12 cellular contexts compared by ENCODE assay signal in the genomic region with DNA sequence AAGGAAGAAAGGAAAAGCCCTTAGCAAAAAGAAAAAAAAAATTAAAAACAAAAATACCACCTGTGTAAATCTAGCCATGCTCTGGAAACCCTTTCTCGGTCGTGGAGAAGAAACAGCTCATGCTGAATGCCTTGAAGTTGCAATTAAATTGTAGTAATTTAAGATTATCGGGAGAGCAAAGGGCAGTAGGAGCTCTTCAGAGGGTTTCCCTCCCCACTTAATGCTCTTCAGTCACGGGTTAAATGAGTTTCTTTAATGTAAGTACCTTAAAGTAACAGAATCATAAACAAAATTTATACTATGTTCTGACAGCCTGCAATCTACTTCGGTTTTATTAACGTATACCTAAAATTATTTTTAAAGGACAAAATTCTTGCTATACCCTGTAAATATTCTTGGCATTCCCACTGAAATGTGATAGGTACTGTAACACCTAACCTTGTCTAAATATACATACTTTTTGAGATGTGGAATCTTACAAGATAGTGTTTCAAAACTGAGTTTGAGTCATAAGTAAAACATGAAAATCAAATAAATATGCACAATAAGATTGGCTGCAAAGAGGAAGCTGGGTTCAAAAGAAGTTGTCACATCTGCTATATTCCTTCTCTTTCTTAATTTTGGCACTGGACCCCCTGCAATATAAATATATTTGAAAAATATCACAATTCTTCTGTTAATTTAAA. TPM values are rescaled to one million over a fixed set of nuclear protein-coding genes. Genes with fewer than 3 reads are reported as not detected.
A peak's percentile ranks its signal among the peaks of the same experiment; 100 is the strongest.
DNase-seq lines count a peak whose midpoint lies in the region; ATAC-seq and TF ChIP-seq lines count a peak whose summit lies in the region.
"Had no signal": no experiment of that assay in that cellular context is flagged by ENCODE, and none has a peak within 500 bp of the region (broad histone marks: within the 10 kb centered on the region; RNA-seq: fewer than 3 reads in every experiment).

No MANE protein-coding gene starts in this region.

- H3K27ac Mint-ChIP-seq in CD14-positive monocyte: peak overlapping the region; percentile 47 to 85 (median 74)
- H3K27ac Mint-ChIP-seq in brain: peak overlapping the region in 1 of 5 experiments; percentile 46
- H3K27ac Mint-ChIP-seq in naive B cell: peak overlapping the region; percentile 62 to 86 (median 72)
- H3K27ac Mint-ChIP-seq in CD4-positive, alpha-beta memory T cell: no peak overlapping the region
- H3K27ac Mint-ChIP-seq: activated naive CD4-positive, alpha-beta T cell treated with anti-CD3 and anti-CD28 coated beads, Interleukin-2, amount 10 ng/mL, durations not matched to agents 7 days and 5 days had no signal

- H3K36me3 Mint-ChIP-seq in CD14-positive monocyte (peaks cover 8 to 18% of the 10 kb centered on the region in 2 donors), brain (no peaks in the 10 kb centered on the region), naive B cell (peaks cover 0 to 9% of the 10 kb centered on the region in 2 donors)
- H3K36me3 Mint-ChIP-seq in CD4-positive, alpha-beta memory T cell: peaks cover 10 to 15% of the 10 kb centered on the region in 2 donors

- H3K4me3 ChIP-seq in CD4-positive, alpha-beta memory T cell (ENCODE audit: low read length in 2 of 2): no peak overlapping the region
- no peak overlapping the region for H3K4me3 ChIP-seq in gastrocnemius medialis

- TF ChIP-seq CTCF in CD14-positive monocyte (IDR thresholded peaks at IDR 0.05): no peak
- no peak for TF ChIP-seq CTCF in brain (conservative IDR thresholded peaks at IDR 0.05)
- TF ChIP-seq CTCF in gastrocnemius medialis (IDR thresholded peaks at IDR 0.05 in 4 of 5, conservative IDR thresholded peaks at IDR 0.05 in 1 of 5): no peak

- DNase-seq in CD14-positive monocyte (ENCODE audit: low spot score): no peak
- peak; percentile 12 for DNase-seq in KBM-7
- no peak for DNase-seq in naive B cell
- no peak for DNase-seq in CD4-positive, alpha-beta memory T cell
- no peak for DNase-seq in effector CD4-positive, alpha-beta T cell
- no peak for DNase-seq in activated CD4-positive, alpha-beta T cell treated with anti-CD3 and anti-CD28 coated beads for 4 hours
- no peak for DNase-seq in gastrocnemius medialis
- DNase-seq: activated CD4-positive, alpha-beta T cell treated with anti-CD3 and anti-CD28 coated beads for 1 hour; activated naive CD4-positive, alpha-beta T cell treated with anti-CD3 and anti-CD28 coated beads, Interleukin-2, amount 10 ng/mL, durations not matched to agents 7 days and 5 days; NCI-H1092 treated with DMSO at 0.1 percent for 48 hours; RPMI8226 had no signal

- no peaks in the 10 kb centered on the region for H3K36me3 ChIP-seq in CD4-positive, alpha-beta memory T cell (ENCODE audit: insufficient read depth, low read length)
- no peaks in the 10 kb centered on the region for H3K36me3 ChIP-seq in gastrocnemius medialis

- in situ Hi-C loops in KBM-7 (cut with MboI; ENCODE audit: low pct_unique_long_range_greater_than_20kb, low sequenced_read_pairs) (no loop called here), gastrocnemius medialis (cut with MboI; ENCODE audit: low sequenced_read_pairs in 4 of 4) (loop anchor here in 2 of 4 donors (25.0 kb wide), 3 partner anchors 441 to 1041 kb away; no protein-coding TSS in a partner anchor)

- CTCF ChIA-PET in CD4-positive, alpha-beta memory T cell (lab: Charles Lee; ENCODE audit: partially characterized antibody): no interaction called here

- peaks cover 6% of the 10 kb centered on the region for H3K4me1 ChIP-seq in CD4-positive, alpha-beta memory T cell (ENCODE audit: insufficient read depth, low read length)
- peaks cover 19 to 28% of the 10 kb centered on the region in 2 donors for H3K4me1 ChIP-seq in gastrocnemius medialis

- H3K4me3 Mint-ChIP-seq in CD14-positive monocyte: peak overlapping the region in 1 of 2 donors; percentile 62
- peak overlapping the region; percentile 7 to 44 (median 12) for H3K4me3 Mint-ChIP-seq in brain
- H3K4me3 Mint-ChIP-seq in naive B cell: peak overlapping the region; percentile 76 to 100 (median 88)
- H3K4me3 Mint-ChIP-seq in CD4-positive, alpha-beta memory T cell: peak overlapping the region in 1 of 8 donors; percentile 59
- H3K4me3 Mint-ChIP-seq: activated naive CD4-positive, alpha-beta T cell treated with anti-CD3 and anti-CD28 coated beads, Interleukin-2, amount 10 ng/mL, durations not matched to agents 7 days and 5 days had no signal

- ATAC-seq in naive B cell (ENCODE audit: low read depth in 2 of 2): no peak
- ATAC-seq in gastrocnemius medialis: no peak

- H3K4me1 Mint-ChIP-seq in CD14-positive monocyte (peaks cover 51% of the 10 kb centered on the region), brain (peaks cover 59% of the 10 kb centered on the region), naive B cell (peaks cover 36 to 59% (median 47%) of the 10 kb centered on the region in 3 donors)
- peaks cover 4 to 19% (median 8%) of the 10 kb centered on the region in 4 donors for H3K4me1 Mint-ChIP-seq in CD4-positive, alpha-beta memory T cell

- no peaks in the 10 kb centered on the region for H3K27me3 ChIP-seq in CD4-positive, alpha-beta memory T cell (ENCODE audit: insufficient read depth, low read length)
- no peaks in the 10 kb centered on the region for H3K27me3 ChIP-seq in gastrocnemius medialis

- H3K9me3 Mint-ChIP-seq in CD14-positive monocyte (peaks cover 0 to 3% (median 0%) of the 10 kb centered on the region in 7 donors), brain (no peaks in the 10 kb centered on the region), naive B cell (no peaks in the 10 kb centered on the region)
- no peaks in the 10 kb centered on the region for H3K9me3 Mint-ChIP-seq in CD4-positive, alpha-beta memory T cell
- H3K9me3 Mint-ChIP-seq: activated naive CD4-positive, alpha-beta T cell treated with anti-CD3 and anti-CD28 coated beads, Interleukin-2, amount 10 ng/mL, durations not matched to agents 7 days and 5 days had no signal

- H3K27ac ChIP-seq in CD4-positive, alpha-beta memory T cell (ENCODE audit: low read depth, low read length): no peak overlapping the region
- H3K27ac ChIP-seq in gastrocnemius medialis: peak overlapping the region in 2 of 4 donors; percentile 14 to 22

- H3K27me3 Mint-ChIP-seq in CD14-positive monocyte (ENCODE audit: low read depth in 3 of 3) (no peaks in the 10 kb centered on the region), brain (peaks cover 33% of the 10 kb centered on the region), naive B cell (no peaks in the 10 kb centered on the region)
- H3K27me3 Mint-ChIP-seq in CD4-positive, alpha-beta memory T cell: no peaks in the 10 kb centered on the region

- intact Hi-C loops in CD14-positive monocyte (cut with micrococcal nuclease) (no loop called here), gastrocnemius medialis (cut with DNase I; ENCODE audit: low total_unique reads) (no loop called here)
- intact Hi-C loops in CD4-positive, alpha-beta memory T cell (cut with micrococcal nuclease): no loop called here

- H3K9me3 ChIP-seq in CD4-positive, alpha-beta memory T cell (ENCODE audit: control insufficient read depth in 1 of 2, low read length in 2 of 2): no peaks in the 10 kb centered on the region
- no peaks in the 10 kb centered on the region for H3K9me3 ChIP-seq in gastrocnemius medialis

- no peak for TF ChIP-seq POLR2A in gastrocnemius medialis (IDR thresholded peaks at IDR 0.05)

- POLR2A ChIA-PET in CD4-positive, alpha-beta memory T cell (lab: Charles Lee; ENCODE audit: partially characterized antibody): no interaction called here

RNA-seq across cellular contexts. Expression of a gene that starts 5.3 kb away (rescaled TPM):
- polyA plus RNA-seq in CD14-positive monocyte (10 to 100 TPM; 27.8 to 42.6 TPM), brain (ENCODE audit: insufficient read depth, low read depth, low replicate concordance) (7.7 TPM), naive B cell (ENCODE audit: low read depth in 6 of 6) (100 to 1,000 TPM; 441 to 620 (median 523) TPM)
- total RNA-seq in CD4-positive, alpha-beta memory T cell: 100 to 1,000 TPM; 290 to 348 TPM
- polyA plus RNA-seq in CD4-positive, alpha-beta memory T cell: 100 to 1,000 TPM; 189 to 267 TPM
- total RNA-seq in gastrocnemius medialis: 10 to 100 TPM; 13.2 to 46.6 (median 29.2) TPM

Comparison
In these comparisons a context has a peak if more than half of its experiments do, and no peak if none do; other contexts are left out.
1. H3K27ac Mint-ChIP-seq: peak in CD14-positive monocyte (7 of 7) and naive B cell (6 of 6); none in CD4-positive, alpha-beta memory T cell (0 of 7).
2. RNA of a gene that starts 5.3 kb away (polyA plus RNA-seq): 441 to 620 TPM in naive B cell and 189 to 267 TPM in CD4-positive, alpha-beta memory T cell; 27.8 to 42.6 TPM in CD14-positive monocyte and 7.7 TPM in brain (single experiment); every median in the first group is over 4 times any median in the second.